In genomic region chr6:111874030-111874425, GRCh38 we compare ENCODE assay signal across 8 cellular contexts. TPM values are rescaled to one million over a fixed set of nuclear protein-coding genes. Genes with fewer than 3 reads are reported as not detected.
DNase-seq lines count a peak whose midpoint lies in the region; ATAC-seq and TF ChIP-seq lines count a peak whose summit lies in the region.

No MANE protein-coding gene starts in this region.

- POLR2A ChIA-PET in activated CD4-positive, alpha-beta T cell treated with anti-CD3 and anti-CD28 coated beads for 36 hours (lab: Charles Lee), result interaction anchor here (0.6 to 2.1 kb wide), 9 partner anchors 10 to 162 kb away, joined by 3 to 11 read pairs (median 5); no protein-coding TSS in a partner anchor

- H3K27ac ChIP-seq in osteoblast (ENCODE audit: low read depth, low read length), result peak overlapping the region; percentile 93

- H3K79me2 ChIP-seq in osteoblast (ENCODE audit: insufficient read depth, low read length), result peaks cover 38% of the 10 kb centered on the region

- no peaks in the 10 kb centered on the region for H3K9me3 Mint-ChIP-seq in activated CD4-positive, alpha-beta T cell treated with anti-CD3 and anti-CD28 coated beads for 36 hours (ENCODE audit: low read depth)

- no peaks in the 10 kb centered on the region for H3K36me3 ChIP-seq in osteoblast (ENCODE audit: insufficient read depth, low read length)

- H2AFZ ChIP-seq in osteoblast (ENCODE audit: low read length), result peak overlapping the region; percentile 97

- no peak for TF ChIP-seq CTCF in osteoblast (IDR thresholded peaks at IDR 0.05; ENCODE audit: extremely low read depth, low read depth, low read length)

- CTCF ChIA-PET in activated CD4-positive, alpha-beta T cell treated with anti-CD3 and anti-CD28 coated beads for 36 hours (lab: Charles Lee), result interaction anchor here (0.7 to 2.1 kb wide), 12 partner anchors 35 to 169 kb away, joined by 3 to 9 read pairs (median 4); no protein-coding TSS in a partner anchor

- peak overlapping the region; percentile 80 for H3K4me3 Mint-ChIP-seq in activated CD4-positive, alpha-beta T cell treated with anti-CD3 and anti-CD28 coated beads for 36 hours

- peak overlapping the region; percentile 86 for H3K4me3 ChIP-seq in osteoblast (ENCODE audit: insufficient read depth, low read length)

- H3K4me1 Mint-ChIP-seq in activated CD4-positive, alpha-beta T cell treated with anti-CD3 and anti-CD28 coated beads for 36 hours, result peaks cover 30% of the 10 kb centered on the region

- H3K27ac Mint-ChIP-seq in activated CD4-positive, alpha-beta T cell treated with anti-CD3 and anti-CD28 coated beads for 36 hours, result peak overlapping the region; percentile 91

- peaks cover 30% of the 10 kb centered on the region for H3K36me3 Mint-ChIP-seq in activated CD4-positive, alpha-beta T cell treated with anti-CD3 and anti-CD28 coated beads for 36 hours (ENCODE audit: low read depth)

- H3K27me3 Mint-ChIP-seq in activated CD4-positive, alpha-beta T cell treated with anti-CD3 and anti-CD28 coated beads for 36 hours, result no peaks in the 10 kb centered on the region

- peaks cover 18% of the 10 kb centered on the region for H4K20me1 ChIP-seq in osteoblast (ENCODE audit: insufficient read depth, low read length)

- H3K9me3 ChIP-seq in osteoblast (ENCODE audit: low read depth, low read length), result no peaks in the 10 kb centered on the region

- DNase-seq in activated CD8-positive, alpha-beta memory T cell treated with anti-CD3 and anti-CD28 coated beads for 4 hours (ENCODE audit: low read depth in 2 of 2), result peak; percentile 26 to 48
- no peak for DNase-seq in activated CD8-positive, alpha-beta memory T cell treated with anti-CD3 and anti-CD28 coated beads for 24 hours
- DNase-seq in activated CD4-positive, alpha-beta T cell treated with anti-CD3 and anti-CD28 coated beads for 36 hours, result peak; percentile 88
- peak; percentile 56 for DNase-seq in effector CD8-positive, alpha-beta T cell (lab: John Stamatoyannopoulos, UW)
- peak; percentile 71 for DNase-seq in osteoblast (ENCODE audit: insufficient read length, low spot score, missing footprints)
- no peak for DNase-seq in GM19240 (ENCODE audit: insufficient read length, low spot score)

- peak overlapping the region; percentile 100 for H3K4me2 ChIP-seq in osteoblast (ENCODE audit: insufficient read depth, low read length)

- ATAC-seq in activated CD4-positive, alpha-beta T cell treated with anti-CD3 and anti-CD28 coated beads for 36 hours, result peak; percentile 14
- ATAC-seq in HG03108 (IDR thresholded peaks at IDR 0.05; ENCODE audit: unreplicated experiment) (no peak), HG03025 (IDR thresholded peaks at IDR 0.05; ENCODE audit: low FRiP score, unreplicated experiment) (no peak)

- peaks cover 27% of the 10 kb centered on the region for H3K4me1 ChIP-seq in osteoblast (ENCODE audit: insufficient read depth, low read length)

- H3K27me3 ChIP-seq in osteoblast (ENCODE audit: insufficient read depth, low read length), result no peaks in the 10 kb centered on the region

- intact Hi-C loops in activated CD4-positive, alpha-beta T cell treated with anti-CD3 and anti-CD28 coated beads for 36 hours (cut with DNase I, micrococcal nuclease), result loop anchor here in 1 of 2 experiments (10.0 kb wide), 1 partner anchor 999 kb away; the partner anchor contains the start of gene AMD1

RNA-seq across cellular contexts. Expression of gene FYN, which starts 0.8 kb away (rescaled TPM):
- 100 to 1,000 TPM; 345 to 504 TPM for total RNA-seq in activated CD4-positive, alpha-beta T cell treated with anti-CD3 and anti-CD28 coated beads for 36 hours
- total RNA-seq in osteoblast, result 104 and 106 TPM in 2 replicates

Comparison
In these comparisons a context has a peak if more than half of its experiments do, and no peak if none do; other contexts are left out.
1. DNase-seq: peak in activated CD8-positive, alpha-beta memory T cell treated with anti-CD3 and anti-CD28 coated beads for 4 hours (2 of 2), activated CD4-positive, alpha-beta T cell treated with anti-CD3 and anti-CD28 coated beads for 36 hours (single experiment), effector CD8-positive, alpha-beta T cell (single experiment) and osteoblast (single experiment); none in activated CD8-positive, alpha-beta memory T cell treated with anti-CD3 and anti-CD28 coated beads for 24 hours (single experiment) and GM19240 (single experiment).